1 cellular context compared by ENCODE assay signal in the genomic region with DNA sequence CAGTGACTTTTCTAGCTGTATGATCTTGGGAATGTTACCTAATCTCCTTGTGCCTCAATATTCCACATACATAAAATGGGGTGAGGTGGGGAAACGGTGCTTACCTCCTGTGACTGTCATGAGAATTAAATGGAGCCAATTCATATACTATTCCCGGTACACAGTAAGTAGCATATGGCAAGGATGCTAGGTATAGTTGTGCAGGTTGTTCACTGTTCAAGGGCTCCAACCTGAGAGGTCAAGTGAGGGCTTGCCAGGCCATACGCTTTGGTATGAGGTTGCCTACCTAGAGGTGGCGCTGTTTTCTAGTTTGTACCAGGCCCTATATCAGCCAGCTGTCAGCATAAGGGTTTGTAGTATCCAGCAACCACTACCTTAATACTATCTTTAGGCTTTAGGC.
TF ChIP-seq lines count a peak whose summit lies in the region.

No MANE protein-coding gene starts in this region.

TF ChIP-seq in GM12878, 131 proteins besides CTCF, POLR2A, EP300 and RAD21 (continued from another document and continues in another):
- TF ChIP-seq, protein P1, sequence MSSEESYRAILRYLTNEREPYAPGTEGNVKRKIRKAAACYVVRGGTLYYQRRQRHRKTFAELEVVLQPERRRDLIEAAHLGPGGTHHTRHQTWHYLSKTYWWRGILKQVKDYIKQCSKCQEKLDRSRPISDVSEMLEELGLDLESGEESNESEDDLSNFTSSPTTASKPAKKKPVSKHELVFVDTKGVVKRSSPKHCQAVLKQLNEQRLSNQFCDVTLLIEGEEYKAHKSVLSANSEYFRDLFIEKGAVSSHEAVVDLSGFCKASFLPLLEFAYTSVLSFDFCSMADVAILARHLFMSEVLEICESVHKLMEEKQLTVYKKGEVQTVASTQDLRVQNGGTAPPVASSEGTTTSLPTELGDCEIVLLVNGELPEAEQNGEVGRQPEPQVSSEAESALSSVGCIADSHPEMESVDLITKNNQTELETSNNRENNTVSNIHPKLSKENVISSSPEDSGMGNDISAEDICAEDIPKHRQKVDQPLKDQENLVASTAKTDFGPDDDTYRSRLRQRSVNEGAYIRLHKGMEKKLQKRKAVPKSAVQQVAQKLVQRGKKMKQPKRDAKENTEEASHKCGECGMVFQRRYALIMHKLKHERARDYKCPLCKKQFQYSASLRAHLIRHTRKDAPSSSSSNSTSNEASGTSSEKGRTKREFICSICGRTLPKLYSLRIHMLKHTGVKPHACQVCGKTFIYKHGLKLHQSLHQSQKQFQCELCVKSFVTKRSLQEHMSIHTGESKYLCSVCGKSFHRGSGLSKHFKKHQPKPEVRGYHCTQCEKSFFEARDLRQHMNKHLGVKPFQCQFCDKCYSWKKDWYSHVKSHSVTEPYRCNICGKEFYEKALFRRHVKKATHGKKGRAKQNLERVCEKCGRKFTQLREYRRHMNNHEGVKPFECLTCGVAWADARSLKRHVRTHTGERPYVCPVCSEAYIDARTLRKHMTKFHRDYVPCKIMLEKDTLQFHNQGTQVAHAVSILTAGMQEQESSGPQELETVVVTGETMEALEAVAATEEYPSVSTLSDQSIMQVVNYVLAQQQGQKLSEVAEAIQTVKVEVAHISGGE (CRISPR knock-in tag; IDR thresholded peaks at IDR 0.05): no peak
- TF ChIP-seq JUND (IDR thresholded peaks at IDR 0.05; ENCODE audit: low read depth, low read length): no peak
- TF ChIP-seq EED (IDR thresholded peaks at IDR 0.05; ENCODE audit: low read depth): 0 out of 2 replicates have a peak, but pooled peaks have one; percentile 24
- TF ChIP-seq RB1 (IDR thresholded peaks at IDR 0.05; ENCODE audit: borderline replicate concordance): no peak
- no peak for TF ChIP-seq SP1 (IDR thresholded peaks at IDR 0.05; ENCODE audit: low read depth, low read length)
- TF ChIP-seq MEF2A (IDR thresholded peaks at IDR 0.05; ENCODE audit: insufficient read depth, low read depth, low read length): no peak
- no peak; the same call in 1 of the 2 replicates for TF ChIP-seq MTA2 (IDR thresholded peaks at IDR 0.05; ENCODE audit: low read depth)
- no peak; the same call in 1 of the 2 replicates for TF ChIP-seq ZBED1 (IDR thresholded peaks at IDR 0.05; ENCODE audit: borderline replicate concordance)
- TF ChIP-seq, protein P2, sequence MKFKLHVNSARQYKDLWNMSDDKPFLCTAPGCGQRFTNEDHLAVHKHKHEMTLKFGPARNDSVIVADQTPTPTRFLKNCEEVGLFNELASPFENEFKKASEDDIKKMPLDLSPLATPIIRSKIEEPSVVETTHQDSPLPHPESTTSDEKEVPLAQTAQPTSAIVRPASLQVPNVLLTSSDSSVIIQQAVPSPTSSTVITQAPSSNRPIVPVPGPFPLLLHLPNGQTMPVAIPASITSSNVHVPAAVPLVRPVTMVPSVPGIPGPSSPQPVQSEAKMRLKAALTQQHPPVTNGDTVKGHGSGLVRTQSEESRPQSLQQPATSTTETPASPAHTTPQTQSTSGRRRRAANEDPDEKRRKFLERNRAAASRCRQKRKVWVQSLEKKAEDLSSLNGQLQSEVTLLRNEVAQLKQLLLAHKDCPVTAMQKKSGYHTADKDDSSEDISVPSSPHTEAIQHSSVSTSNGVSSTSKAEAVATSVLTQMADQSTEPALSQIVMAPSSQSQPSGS (IDR thresholded peaks at IDR 0.05; ENCODE audit: low read length): no peak
- no peak for TF ChIP-seq CBX3 (IDR thresholded peaks at IDR 0.05; ENCODE audit: borderline replicate concordance, low read depth)
- TF ChIP-seq MYB (IDR thresholded peaks at IDR 0.05; ENCODE audit: borderline replicate concordance, low read depth, low read length): no peak
- no peak for TF ChIP-seq KLF5 (IDR thresholded peaks at IDR 0.05; ENCODE audit: partially characterized antibody)
- 0 out of 2 replicates have a peak, but pooled peaks have one; percentile 16 for TF ChIP-seq NR2C1 (IDR thresholded peaks at IDR 0.05)
- peak; percentile 90 for TF ChIP-seq IRF4 (IDR thresholded peaks at IDR 0.05; ENCODE audit: low read depth, low read length)
- no peak for TF ChIP-seq CEBPB (IDR thresholded peaks at IDR 0.05; ENCODE audit: borderline replicate concordance in 1 of 2, low read depth in 2 of 2, low read length in 2 of 2)
- no peak; the same call in 1 of the 2 replicates for TF ChIP-seq BACH1 (IDR thresholded peaks at IDR 0.05; ENCODE audit: borderline replicate concordance)
- TF ChIP-seq DPF2 (IDR thresholded peaks at IDR 0.05): no peak
- TF ChIP-seq, protein P3, sequence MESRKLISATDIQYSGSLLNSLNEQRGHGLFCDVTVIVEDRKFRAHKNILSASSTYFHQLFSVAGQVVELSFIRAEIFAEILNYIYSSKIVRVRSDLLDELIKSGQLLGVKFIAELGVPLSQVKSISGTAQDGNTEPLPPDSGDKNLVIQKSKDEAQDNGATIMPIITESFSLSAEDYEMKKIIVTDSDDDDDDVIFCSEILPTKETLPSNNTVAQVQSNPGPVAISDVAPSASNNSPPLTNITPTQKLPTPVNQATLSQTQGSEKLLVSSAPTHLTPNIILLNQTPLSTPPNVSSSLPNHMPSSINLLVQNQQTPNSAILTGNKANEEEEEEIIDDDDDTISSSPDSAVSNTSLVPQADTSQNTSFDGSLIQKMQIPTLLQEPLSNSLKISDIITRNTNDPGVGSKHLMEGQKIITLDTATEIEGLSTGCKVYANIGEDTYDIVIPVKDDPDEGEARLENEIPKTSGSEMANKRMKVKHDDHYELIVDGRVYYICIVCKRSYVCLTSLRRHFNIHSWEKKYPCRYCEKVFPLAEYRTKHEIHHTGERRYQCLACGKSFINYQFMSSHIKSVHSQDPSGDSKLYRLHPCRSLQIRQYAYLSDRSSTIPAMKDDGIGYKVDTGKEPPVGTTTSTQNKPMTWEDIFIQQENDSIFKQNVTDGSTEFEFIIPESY (IDR thresholded peaks at IDR 0.05): no peak
- TF ChIP-seq PAX5 (IDR thresholded peaks at IDR 0.05; ENCODE audit: borderline replicate concordance, low read depth, low read length): no peak
- TF ChIP-seq TAF1 (IDR thresholded peaks at IDR 0.05; ENCODE audit: borderline replicate concordance, low read depth, low read length): no peak
- no peak for TF ChIP-seq NRF1 (conservative IDR thresholded peaks at IDR 0.05; ENCODE audit: low read depth, low read length)
- peak; percentile 89 for TF ChIP-seq ZNF217 (IDR thresholded peaks at IDR 0.05)
- TF ChIP-seq NBN (IDR thresholded peaks at IDR 0.05): peak; percentile 82
- TF ChIP-seq, protein P4, sequence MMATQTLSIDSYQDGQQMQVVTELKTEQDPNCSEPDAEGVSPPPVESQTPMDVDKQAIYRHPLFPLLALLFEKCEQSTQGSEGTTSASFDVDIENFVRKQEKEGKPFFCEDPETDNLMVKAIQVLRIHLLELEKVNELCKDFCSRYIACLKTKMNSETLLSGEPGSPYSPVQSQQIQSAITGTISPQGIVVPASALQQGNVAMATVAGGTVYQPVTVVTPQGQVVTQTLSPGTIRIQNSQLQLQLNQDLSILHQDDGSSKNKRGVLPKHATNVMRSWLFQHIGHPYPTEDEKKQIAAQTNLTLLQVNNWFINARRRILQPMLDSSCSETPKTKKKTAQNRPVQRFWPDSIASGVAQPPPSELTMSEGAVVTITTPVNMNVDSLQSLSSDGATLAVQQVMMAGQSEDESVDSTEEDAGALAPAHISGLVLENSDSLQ (IDR thresholded peaks at IDR 0.05): peak; percentile 54; the same call in 1 of the 2 replicates
- TF ChIP-seq, protein P5, sequence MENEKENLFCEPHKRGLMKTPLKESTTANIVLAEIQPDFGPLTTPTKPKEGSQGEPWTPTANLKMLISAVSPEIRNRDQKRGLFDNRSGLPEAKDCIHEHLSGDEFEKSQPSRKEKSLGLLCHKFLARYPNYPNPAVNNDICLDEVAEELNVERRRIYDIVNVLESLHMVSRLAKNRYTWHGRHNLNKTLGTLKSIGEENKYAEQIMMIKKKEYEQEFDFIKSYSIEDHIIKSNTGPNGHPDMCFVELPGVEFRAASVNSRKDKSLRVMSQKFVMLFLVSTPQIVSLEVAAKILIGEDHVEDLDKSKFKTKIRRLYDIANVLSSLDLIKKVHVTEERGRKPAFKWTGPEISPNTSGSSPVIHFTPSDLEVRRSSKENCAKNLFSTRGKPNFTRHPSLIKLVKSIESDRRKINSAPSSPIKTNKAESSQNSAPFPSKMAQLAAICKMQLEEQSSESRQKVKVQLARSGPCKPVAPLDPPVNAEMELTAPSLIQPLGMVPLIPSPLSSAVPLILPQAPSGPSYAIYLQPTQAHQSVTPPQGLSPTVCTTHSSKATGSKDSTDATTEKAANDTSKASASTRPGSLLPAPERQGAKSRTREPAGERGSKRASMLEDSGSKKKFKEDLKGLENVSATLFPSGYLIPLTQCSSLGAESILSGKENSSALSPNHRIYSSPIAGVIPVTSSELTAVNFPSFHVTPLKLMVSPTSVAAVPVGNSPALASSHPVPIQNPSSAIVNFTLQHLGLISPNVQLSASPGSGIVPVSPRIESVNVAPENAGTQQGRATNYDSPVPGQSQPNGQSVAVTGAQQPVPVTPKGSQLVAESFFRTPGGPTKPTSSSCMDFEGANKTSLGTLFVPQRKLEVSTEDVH (IDR thresholded peaks at IDR 0.05; ENCODE audit: low read depth, partially characterized antibody): no peak
- TF ChIP-seq, protein P6, sequence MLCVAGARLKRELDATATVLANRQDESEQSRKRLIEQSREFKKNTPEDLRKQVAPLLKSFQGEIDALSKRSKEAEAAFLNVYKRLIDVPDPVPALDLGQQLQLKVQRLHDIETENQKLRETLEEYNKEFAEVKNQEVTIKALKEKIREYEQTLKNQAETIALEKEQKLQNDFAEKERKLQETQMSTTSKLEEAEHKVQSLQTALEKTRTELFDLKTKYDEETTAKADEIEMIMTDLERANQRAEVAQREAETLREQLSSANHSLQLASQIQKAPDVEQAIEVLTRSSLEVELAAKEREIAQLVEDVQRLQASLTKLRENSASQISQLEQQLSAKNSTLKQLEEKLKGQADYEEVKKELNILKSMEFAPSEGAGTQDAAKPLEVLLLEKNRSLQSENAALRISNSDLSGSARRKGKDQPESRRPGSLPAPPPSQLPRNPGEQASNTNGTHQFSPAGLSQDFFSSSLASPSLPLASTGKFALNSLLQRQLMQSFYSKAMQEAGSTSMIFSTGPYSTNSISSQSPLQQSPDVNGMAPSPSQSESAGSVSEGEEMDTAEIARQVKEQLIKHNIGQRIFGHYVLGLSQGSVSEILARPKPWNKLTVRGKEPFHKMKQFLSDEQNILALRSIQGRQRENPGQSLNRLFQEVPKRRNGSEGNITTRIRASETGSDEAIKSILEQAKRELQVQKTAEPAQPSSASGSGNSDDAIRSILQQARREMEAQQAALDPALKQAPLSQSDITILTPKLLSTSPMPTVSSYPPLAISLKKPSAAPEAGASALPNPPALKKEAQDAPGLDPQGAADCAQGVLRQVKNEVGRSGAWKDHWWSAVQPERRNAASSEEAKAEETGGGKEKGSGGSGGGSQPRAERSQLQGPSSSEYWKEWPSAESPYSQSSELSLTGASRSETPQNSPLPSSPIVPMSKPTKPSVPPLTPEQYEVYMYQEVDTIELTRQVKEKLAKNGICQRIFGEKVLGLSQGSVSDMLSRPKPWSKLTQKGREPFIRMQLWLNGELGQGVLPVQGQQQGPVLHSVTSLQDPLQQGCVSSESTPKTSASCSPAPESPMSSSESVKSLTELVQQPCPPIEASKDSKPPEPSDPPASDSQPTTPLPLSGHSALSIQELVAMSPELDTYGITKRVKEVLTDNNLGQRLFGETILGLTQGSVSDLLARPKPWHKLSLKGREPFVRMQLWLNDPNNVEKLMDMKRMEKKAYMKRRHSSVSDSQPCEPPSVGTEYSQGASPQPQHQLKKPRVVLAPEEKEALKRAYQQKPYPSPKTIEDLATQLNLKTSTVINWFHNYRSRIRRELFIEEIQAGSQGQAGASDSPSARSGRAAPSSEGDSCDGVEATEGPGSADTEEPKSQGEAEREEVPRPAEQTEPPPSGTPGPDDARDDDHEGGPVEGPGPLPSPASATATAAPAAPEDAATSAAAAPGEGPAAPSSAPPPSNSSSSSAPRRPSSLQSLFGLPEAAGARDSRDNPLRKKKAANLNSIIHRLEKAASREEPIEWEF (IDR thresholded peaks at IDR 0.05; ENCODE audit: insufficient replicate concordance, low read depth, low read length): no peak
- TF ChIP-seq CHD2 (IDR thresholded peaks at IDR 0.05; ENCODE audit: borderline replicate concordance, low read depth, low read length): no peak
- no peak for TF ChIP-seq CHD1 (IDR thresholded peaks at IDR 0.05; ENCODE audit: low read depth, low read length)
- TF ChIP-seq HCFC1 (IDR thresholded peaks at IDR 0.05; ENCODE audit: low read length): no peak
- TF ChIP-seq ZNF207 (IDR thresholded peaks at IDR 0.05; ENCODE audit: borderline replicate concordance): no peak
- TF ChIP-seq JUNB (IDR thresholded peaks at IDR 0.05): no peak
- TF ChIP-seq CREM (IDR thresholded peaks at IDR 0.05; ENCODE audit: low read depth): no peak
- TF ChIP-seq, protein P7, sequence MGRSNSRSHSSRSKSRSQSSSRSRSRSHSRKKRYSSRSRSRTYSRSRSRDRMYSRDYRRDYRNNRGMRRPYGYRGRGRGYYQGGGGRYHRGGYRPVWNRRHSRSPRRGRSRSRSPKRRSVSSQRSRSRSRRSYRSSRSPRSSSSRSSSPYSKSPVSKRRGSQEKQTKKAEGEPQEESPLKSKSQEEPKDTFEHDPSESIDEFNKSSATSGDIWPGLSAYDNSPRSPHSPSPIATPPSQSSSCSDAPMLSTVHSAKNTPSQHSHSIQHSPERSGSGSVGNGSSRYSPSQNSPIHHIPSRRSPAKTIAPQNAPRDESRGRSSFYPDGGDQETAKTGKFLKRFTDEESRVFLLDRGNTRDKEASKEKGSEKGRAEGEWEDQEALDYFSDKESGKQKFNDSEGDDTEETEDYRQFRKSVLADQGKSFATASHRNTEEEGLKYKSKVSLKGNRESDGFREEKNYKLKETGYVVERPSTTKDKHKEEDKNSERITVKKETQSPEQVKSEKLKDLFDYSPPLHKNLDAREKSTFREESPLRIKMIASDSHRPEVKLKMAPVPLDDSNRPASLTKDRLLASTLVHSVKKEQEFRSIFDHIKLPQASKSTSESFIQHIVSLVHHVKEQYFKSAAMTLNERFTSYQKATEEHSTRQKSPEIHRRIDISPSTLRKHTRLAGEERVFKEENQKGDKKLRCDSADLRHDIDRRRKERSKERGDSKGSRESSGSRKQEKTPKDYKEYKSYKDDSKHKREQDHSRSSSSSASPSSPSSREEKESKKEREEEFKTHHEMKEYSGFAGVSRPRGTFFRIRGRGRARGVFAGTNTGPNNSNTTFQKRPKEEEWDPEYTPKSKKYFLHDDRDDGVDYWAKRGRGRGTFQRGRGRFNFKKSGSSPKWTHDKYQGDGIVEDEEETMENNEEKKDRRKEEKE (IDR thresholded peaks at IDR 0.05): no peak
